Comparison of ENCODE assay signal across 10 cellular contexts in genomic region chr3:123194552-123194951, GRCh38. TPM values are rescaled to one million over a fixed set of nuclear protein-coding genes. Genes with fewer than 3 reads are reported as not detected.
A peak's percentile ranks its signal among the peaks of the same experiment; 100 is the strongest.
DNase-seq lines count a peak whose midpoint lies in the region; ATAC-seq and TF ChIP-seq lines count a peak whose summit lies in the region.
"Had no signal": no experiment of that assay in that cellular context is flagged by ENCODE, and none has a peak within 500 bp of the region (broad histone marks: within the 10 kb centered on the region; RNA-seq: fewer than 3 reads in every experiment).

No MANE protein-coding gene starts in this region.

- no peak overlapping the region for H3K4me3 ChIP-seq in GM12875 (ENCODE audit: low read depth, low read length)

- in situ Hi-C loops in SK-MEL-5 (cut with HindIII; ENCODE audit: low pct_unique_long_range_greater_than_20kb, low sequenced_read_pairs): no loop called here

- H3K4me1 Mint-ChIP-seq in glutamatergic neuron (ENCODE audit: low read depth, unreplicated experiment) (no peaks in the 10 kb centered on the region), progenitor cell of endocrine pancreas (ENCODE audit: low read depth) (peaks cover 4% of the 10 kb centered on the region)
- H3K4me1 Mint-ChIP-seq: naive thymus-derived CD8-positive, alpha-beta T cell had no signal

- H3K27ac Mint-ChIP-seq in glutamatergic neuron (ENCODE audit: unreplicated experiment) (no peak overlapping the region), progenitor cell of endocrine pancreas (peak overlapping the region; percentile 15)
- H3K27ac Mint-ChIP-seq: naive thymus-derived CD8-positive, alpha-beta T cell had no signal

- ATAC-seq in GM21515 (IDR thresholded peaks at IDR 0.05; ENCODE audit: unreplicated experiment): no peak

- no peaks in the 10 kb centered on the region for H3K36me3 Mint-ChIP-seq in glutamatergic neuron (ENCODE audit: unreplicated experiment)
- H3K36me3 Mint-ChIP-seq in progenitor cell of endocrine pancreas (ENCODE audit: insufficient read depth): no peaks in the 10 kb centered on the region

- TF ChIP-seq CTCF in GM12875 (IDR thresholded peaks at IDR 0.05; ENCODE audit: borderline replicate concordance, insufficient read depth, low read depth, low read length) (0 out of 2 replicates have a peak, but pooled peaks have one; percentile 11), glutamatergic neuron (IDR thresholded peaks at IDR 0.05; ENCODE audit: partially characterized antibody, unreplicated experiment) (peak; percentile 27), progenitor cell of endocrine pancreas (IDR thresholded peaks at IDR 0.05; ENCODE audit: unreplicated experiment) (peak; percentile 58)

- H3K27me3 Mint-ChIP-seq in glutamatergic neuron (ENCODE audit: unreplicated experiment) (peaks cover 2% of the 10 kb centered on the region), progenitor cell of endocrine pancreas (no peaks in the 10 kb centered on the region)

- H3K4me3 Mint-ChIP-seq in glutamatergic neuron (ENCODE audit: unreplicated experiment) (no peak overlapping the region), progenitor cell of endocrine pancreas (ENCODE audit: low read depth) (no peak overlapping the region)
- H3K4me3 Mint-ChIP-seq: naive thymus-derived CD8-positive, alpha-beta T cell had no signal

- DNase-seq in SK-MEL-5 (ENCODE audit: low read depth, low spot score) (peak; percentile 72), glutamatergic neuron (peak; percentile 65), progenitor cell of endocrine pancreas (ENCODE audit: low spot score, unreplicated experiment) (peak; percentile 41), NCI-H774 (lab: John Stamatoyannopoulos, UW) (no peak), activated T-cell treated with anti-CD3 and anti-CD28 coated beads for 4 hours (no peak), KG1 (lab: John Stamatoyannopoulos, UW) (no peak)
- DNase-seq: naive thymus-derived CD8-positive, alpha-beta T cell; RPMI8226 had no signal

- H3K9me3 Mint-ChIP-seq in glutamatergic neuron (ENCODE audit: unreplicated experiment): no peaks in the 10 kb centered on the region
- no peaks in the 10 kb centered on the region for H3K9me3 Mint-ChIP-seq in progenitor cell of endocrine pancreas (ENCODE audit: low read depth)

RNA-seq across cellular contexts. Expression of gene SEC22A, which starts 7.2 kb away (rescaled TPM):
- total RNA-seq in SK-MEL-5 (2014; rRNA removed; shearing (Covaris generic)): 34.3 and 42.3 TPM in 2 replicates
- polyA plus RNA-seq in SK-MEL-5 (2015; cell fraction: cytosol; rRNA removed): 15.6 and 21.5 TPM in 2 replicates
- polyA plus RNA-seq in SK-MEL-5 (2015; cell fraction: nucleus; rRNA removed): 18.9 and 24.9 TPM in 2 replicates
- total RNA-seq in glutamatergic neuron (ENCODE audit: unreplicated experiment) (14.6 TPM), progenitor cell of endocrine pancreas (13.9 and 14.0 TPM in 2 replicates)

Comparison
In these comparisons a context has a peak if more than half of its experiments do, and no peak if none do; other contexts are left out.
1. DNase-seq: peak in SK-MEL-5 (single experiment), glutamatergic neuron (single experiment) and progenitor cell of endocrine pancreas (single experiment); none in NCI-H774 (single experiment), activated T-cell treated with anti-CD3 and anti-CD28 coated beads for 4 hours (single experiment) and KG1 (single experiment).
2. Peak in every context shown above with its lines, with median percentiles within 50 percentile points of each other: CTCF ChIP-seq.